ENCODE assay signal across 30 cellular contexts in genomic region chr7:151006590-151007300, GRCh38. TPM values are rescaled to one million over a fixed set of nuclear protein-coding genes. Genes with fewer than 3 reads are reported as not detected.
DNase-seq lines count a peak whose midpoint lies in the region; ATAC-seq and TF ChIP-seq lines count a peak whose summit lies in the region.
"Had no signal": no experiment of that assay in that cellular context is flagged by ENCODE, and none has a peak within 500 bp of the region (broad histone marks: within the 10 kb centered on the region; RNA-seq: fewer than 3 reads in every experiment).

No MANE protein-coding gene starts in this region.

- H3K27me3 Mint-ChIP-seq in central memory CD8-positive, alpha-beta T cell: no peaks in the 10 kb centered on the region
- H3K27me3 Mint-ChIP-seq: activated T-cell treated with anti-CD3 and anti-CD28 coated beads, Interleukin-2, amount 50 U/mL, for 24 hours; effector memory CD8-positive, alpha-beta T cell had no signal

- H3K9me3 ChIP-seq in right cardiac atrium (ENCODE audit: control insufficient read depth, low read length) (no peaks in the 10 kb centered on the region), lower lobe of right lung (no peaks in the 10 kb centered on the region)
- H3K9me3 ChIP-seq: neutrophil, tibial nerve had no signal

- no peak for TF ChIP-seq CTCF in lower lobe of right lung (IDR thresholded peaks at IDR 0.05)

- ATAC-seq in right cardiac atrium (peak in 1 of 2 donors; percentile 5), lower lobe of right lung (no peak), SK-N-SH treated with all-trans-retinoic acid at 6 μM for 48 hours (no peak), HG03469 (IDR thresholded peaks at IDR 0.05; ENCODE audit: unreplicated experiment) (no peak), HG02610 (IDR thresholded peaks at IDR 0.05; ENCODE audit: unreplicated experiment) (no peak)
- no peak for ATAC-seq in central memory CD8-positive, alpha-beta T cell (replicated peaks; ENCODE audit: extremely low read depth, poor library complexity, severe bottlenecking)
- ATAC-seq: effector memory CD8-positive, alpha-beta T cell; Panc1; WTC11 had no signal

- intact Hi-C loops in right cardiac atrium (cut with DNase I) (no loop called here), cardiac septum (cut with DNase I) (no loop called here), lower lobe of right lung (cut with DNase I) (no loop called here)

- H3K9me3 Mint-ChIP-seq in central memory CD8-positive, alpha-beta T cell: no peaks in the 10 kb centered on the region
- H3K9me3 Mint-ChIP-seq: activated T-cell treated with anti-CD3 and anti-CD28 coated beads, Interleukin-2, amount 50 U/mL, for 24 hours; effector memory CD8-positive, alpha-beta T cell; WTC11 had no signal

- no peak overlapping the region for H3K27ac Mint-ChIP-seq in central memory CD8-positive, alpha-beta T cell (ENCODE audit: low read depth)
- H3K27ac Mint-ChIP-seq: activated T-cell treated with anti-CD3 and anti-CD28 coated beads, Interleukin-2, amount 50 U/mL, for 24 hours; WTC11 had no signal

- H3K4me3 ChIP-seq in right cardiac atrium (ENCODE audit: low read length): no peak overlapping the region
- no peak overlapping the region for H3K4me3 ChIP-seq in lower lobe of right lung
- H3K4me3 ChIP-seq: tibial nerve had no signal

- H3K4me3 Mint-ChIP-seq in central memory CD8-positive, alpha-beta T cell: peak overlapping the region; percentile 76
- H3K4me3 Mint-ChIP-seq: activated T-cell treated with anti-CD3 and anti-CD28 coated beads, Interleukin-2, amount 50 U/mL, for 24 hours; WTC11 had no signal

- H3K27ac ChIP-seq in right cardiac atrium (ENCODE audit: low read length) (no peak overlapping the region), lower lobe of right lung (peak overlapping the region; percentile 31)
- H3K27ac ChIP-seq: neutrophil, tibial nerve had no signal

- peaks cover 32% of the 10 kb centered on the region for H3K4me1 Mint-ChIP-seq in central memory CD8-positive, alpha-beta T cell

- H3K4me1 ChIP-seq in right cardiac atrium (ENCODE audit: control insufficient read depth, insufficient read depth, low read length): no peaks in the 10 kb centered on the region
- peaks cover 53% of the 10 kb centered on the region for H3K4me1 ChIP-seq in lower lobe of right lung

- H3K36me3 ChIP-seq in lower lobe of right lung: no peaks in the 10 kb centered on the region
- H3K36me3 ChIP-seq: neutrophil, tibial nerve had no signal

- peak; percentile 12 to 58 (median 55) for DNase-seq in right cardiac atrium
- DNase-seq in cardiac septum (ENCODE audit: low spot score): no peak
- no peak for DNase-seq in central memory CD8-positive, alpha-beta T cell (ENCODE audit: low spot score in 2 of 2)
- no peak for DNase-seq in lower lobe of right lung
- DNase-seq: activated gamma-delta T cell; activated T-cell treated with anti-CD3 and anti-CD28 coated beads, Interleukin-2, amount 50 U/mL, for 24 hours; caudate nucleus; COR-L47; cortex of kidney; DMS53; effector memory CD8-positive, alpha-beta T cell; HCEC 1CT; head of caudate nucleus; Karpas-422; NCI-H1417 treated with DMSO at 0.1 percent for 48 hours; NCI-H2081 treated with DMSO at 0.1 percent for 48 hours; NCI-H2227 treated with DMSO at 0.1 percent for 48 hours; NCI-H526 treated with DMSO at 0.1 percent for 48 hours; SHP77 treated with DMSO at 0.1 percent for 48 hours; stimulated activated CD4-positive, alpha-beta T cell treated with anti-CD3 and anti-CD28 coated beads, Interleukin-12 subunit alpha, Interleukin-12 subunit beta, amount 100 ng/mL, for 4 hours; stimulated activated CD4-positive, alpha-beta T cell treated with anti-CD3 and anti-CD28 coated beads, Interleukin-4, amount 100 ng/mL, for 1 hour; SW 1271 had no signal

- H3K27me3 ChIP-seq in right cardiac atrium (ENCODE audit: control insufficient read depth, insufficient read depth) (no peaks in the 10 kb centered on the region), lower lobe of right lung (ENCODE audit: low read depth) (no peaks in the 10 kb centered on the region)

- 81% methylated on average over 23 of the region's 23 CpGs for WGBS in right cardiac atrium

- peaks cover 3% of the 10 kb centered on the region for H3K36me3 Mint-ChIP-seq in central memory CD8-positive, alpha-beta T cell (ENCODE audit: insufficient read depth)
- H3K36me3 Mint-ChIP-seq: WTC11 had no signal

TF ChIP-seq in SK-N-SH treated with all-trans-retinoic acid at 6 μM for 48 hours, 23 proteins besides CTCF, POLR2A, EP300 and RAD21:
- no peak for TF ChIP-seq ZNF8 (CRISPR knock-in tag; IDR thresholded peaks at IDR 0.05)
- TF ChIP-seq ZNF565 (CRISPR knock-in tag; conservative IDR thresholded peaks at IDR 0.05; ENCODE audit: low read depth): no peak
- no peak for TF ChIP-seq SNAI2 (CRISPR knock-in tag; IDR thresholded peaks at IDR 0.05)
- no peak for TF ChIP-seq ZFP30 (CRISPR knock-in tag; IDR thresholded peaks at IDR 0.05)
- no peak for TF ChIP-seq ISL1 (CRISPR knock-in tag; IDR thresholded peaks at IDR 0.05)
- no peak for TF ChIP-seq ESRRG (CRISPR knock-in tag; IDR thresholded peaks at IDR 0.05)
- no peak for TF ChIP-seq ARNTL (CRISPR knock-in tag; IDR thresholded peaks at IDR 0.05; ENCODE audit: borderline replicate concordance, low read depth)
- TF ChIP-seq ZC3H10 (CRISPR knock-in tag; IDR thresholded peaks at IDR 0.05): no peak
- TF ChIP-seq TOX (CRISPR knock-in tag; IDR thresholded peaks at IDR 0.05; ENCODE audit: borderline replicate concordance): no peak
- no peak for TF ChIP-seq CREB5 (CRISPR knock-in tag; IDR thresholded peaks at IDR 0.05; ENCODE audit: low read depth)
- TF ChIP-seq BACH2 (CRISPR knock-in tag; IDR thresholded peaks at IDR 0.05; ENCODE audit: borderline replicate concordance): no peak
- no peak for TF ChIP-seq CSRNP3 (CRISPR knock-in tag; IDR thresholded peaks at IDR 0.05)
- no peak for TF ChIP-seq TCF4 (CRISPR knock-in tag; IDR thresholded peaks at IDR 0.05; ENCODE audit: borderline replicate concordance)
- no peak for TF ChIP-seq OSR1 (CRISPR knock-in tag; IDR thresholded peaks at IDR 0.05)
- TF ChIP-seq ZFP3 (CRISPR knock-in tag; IDR thresholded peaks at IDR 0.05): no peak
- no peak for TF ChIP-seq CSDC2 (CRISPR knock-in tag; IDR thresholded peaks at IDR 0.05)

RNA-seq across cellular contexts. Expression of gene NOS3, which starts 15.9 kb away (rescaled TPM):
- total RNA-seq in right cardiac atrium: 10 to 100 TPM; 20.5 to 80.4 (median 24.7) TPM
- polyA plus RNA-seq in right cardiac atrium: 13.5 TPM
- 26.5 TPM for total RNA-seq in cardiac septum
- 15.1 TPM for total RNA-seq in lower lobe of right lung

RNA-seq across cellular contexts. Expression of gene ATG9B, which starts 17.5 kb away (rescaled TPM):
- total RNA-seq in right cardiac atrium (under 1 TPM in 2 of 4 donors, not detected in 2; 0.18 to 0.23 TPM), cardiac septum (0.13 TPM), lower lobe of right lung (0.38 TPM)
- polyA plus RNA-seq in right cardiac atrium: 0.43 TPM
- total RNA-seq: posterior vena cava, tibial nerve had no signal

RNA-seq across cellular contexts. Expression of gene ABCB8, which starts 21.5 kb away (rescaled TPM):
- total RNA-seq in right cardiac atrium (10 to 100 TPM; 20.9 to 24.5 (median 23.4) TPM), cardiac septum (28.5 TPM), lower lobe of right lung (42.4 TPM)
- 19.6 TPM for polyA plus RNA-seq in right cardiac atrium

RNA-seq across cellular contexts. Expression of gene KCNH2, which starts 28.6 kb away (rescaled TPM):
- total RNA-seq in right cardiac atrium (100 to 1,000 TPM; 113 to 163 (median 126) TPM), cardiac septum (61.9 TPM), lower lobe of right lung (2.4 TPM)
- polyA plus RNA-seq in right cardiac atrium: 132 TPM

RNA-seq across cellular contexts. Expression of gene ASIC3, which starts 41.6 kb away (rescaled TPM):
- total RNA-seq in right cardiac atrium: 1 to 10 TPM; 4.0 to 6.5 (median 5.0) TPM
- polyA plus RNA-seq in right cardiac atrium: 5.3 TPM
- total RNA-seq in cardiac septum: 5.2 TPM
- 3.7 TPM for total RNA-seq in lower lobe of right lung

Comparison
In these comparisons a context has a peak if more than half of its experiments do, and no peak if none do; other contexts are left out.
1. DNase-seq: peak in right cardiac atrium (3 of 3); none in cardiac septum (single experiment), central memory CD8-positive, alpha-beta T cell (0 of 2) and lower lobe of right lung (single experiment).